Comparison of ENCODE assay signal across 18 cellular contexts in genomic region chr6:90907931-90908655, GRCh38.
DNase-seq lines count a peak whose midpoint lies in the region; ATAC-seq, FAIRE-seq and TF ChIP-seq lines count a peak whose summit lies in the region.
"Had no signal": no experiment of that assay in that cellular context is flagged by ENCODE, and none has a peak within 500 bp of the region (broad histone marks: within the 10 kb centered on the region; RNA-seq: fewer than 3 reads in every experiment).

No MANE protein-coding gene starts in this region.

- no peak overlapping the region for H3K4me3 Mint-ChIP-seq in GM23338
- H3K4me3 Mint-ChIP-seq: CD4-positive, alpha-beta memory T cell; T-helper 17 cell had no signal

- DNase-seq in DND-41: no peak
- no peak for DNase-seq in GM23338 (ENCODE audit: low spot score)
- DNase-seq in K562 (ENCODE audit: extremely low read depth in 1 of 4, low spot score in 3 of 4): no peak
- peak; percentile 6 for DNase-seq in kidney tubule cell (ENCODE audit: low spot score)
- DNase-seq in middle frontal gyrus (ENCODE audit: extremely low spot score, low spot score): no peak
- no peak for DNase-seq in HUDEP-2 (lab: John Stamatoyannopoulos, UW; ENCODE audit: unreplicated experiment in 76 of 76)
- DNase-seq: BE2C; CD4-positive, alpha-beta memory T cell; HCEC 1CT; NCI-H1436; NCI-H2029 treated with DMSO at 0.1 percent for 48 hours; NCI-H226; NCI-H526 treated with DMSO at 0.1 percent for 48 hours; SHP77 treated with DMSO at 0.1 percent for 48 hours; T-helper 17 cell had no signal

- H3K36me3 ChIP-seq in DND-41 (ENCODE audit: insufficient read depth, low read length) (no peaks in the 10 kb centered on the region), GM23338 (ENCODE audit: insufficient read depth) (no peaks in the 10 kb centered on the region), K562 (ENCODE audit: control insufficient read depth, insufficient read depth, low read length) (no peaks in the 10 kb centered on the region)
- H3K36me3 ChIP-seq: BE2C had no signal

- H3K9me3 Mint-ChIP-seq in GM23338: no peaks in the 10 kb centered on the region

- no peak for FAIRE-seq in K562 (lab: Jason Lieb, UNC)
- FAIRE-seq: D721Med had no signal

- H4K20me1 ChIP-seq in DND-41 (ENCODE audit: insufficient read depth, low read length) (no peaks in the 10 kb centered on the region), GM23338 (replicated peaks; ENCODE audit: insufficient read depth) (no peaks in the 10 kb centered on the region), K562 (replicated peaks; ENCODE audit: control insufficient read depth, insufficient read depth, low read length) (no peaks in the 10 kb centered on the region)

- H3K79me2 ChIP-seq in DND-41 (ENCODE audit: insufficient read depth, low read length) (no peaks in the 10 kb centered on the region), GM23338 (replicated peaks; ENCODE audit: insufficient read depth) (no peaks in the 10 kb centered on the region), K562 (ENCODE audit: control insufficient read depth, insufficient read depth, low read length) (no peaks in the 10 kb centered on the region)

- CTCF ChIA-PET in K562 (lab: Yijun Ruan, JAX; ENCODE audit: low intra/inter-chr PET ratio): no interaction called here

- H3K9me3 ChIP-seq in DND-41 (ENCODE audit: insufficient read depth, low read length, severe bottlenecking) (no peaks in the 10 kb centered on the region), K562 (replicated peaks; ENCODE audit: control insufficient read depth, insufficient read depth, low read depth, low read length) (no peaks in the 10 kb centered on the region)
- H3K9me3 ChIP-seq: BE2C had no signal

- H3K27me3 ChIP-seq in DND-41 (ENCODE audit: insufficient read depth, low read length, poor library complexity): no peaks in the 10 kb centered on the region
- H3K27me3 ChIP-seq in GM23338 (ENCODE audit: insufficient read depth): no peaks in the 10 kb centered on the region
- H3K27me3 ChIP-seq in K562 (ENCODE audit: control insufficient read depth in 2 of 2, insufficient read depth in 2 of 2, low read length in 2 of 2): no peaks in the 10 kb centered on the region
- H3K27me3 ChIP-seq: BE2C had no signal

- 0% methylated on average over 4 of the region's 4 CpGs for WGBS in K562 (ENCODE audit: insufficient coverage, low coverage, missing lambda C conversion rate)

- no peak for TF ChIP-seq EP300 in K562 (IDR thresholded peaks at IDR 0.05; ENCODE audit: low read length)

- H3K27ac Mint-ChIP-seq in GM23338: peak overlapping the region; percentile 68; the same call in 1 of the 2 replicates
- H3K27ac Mint-ChIP-seq: CD4-positive, alpha-beta memory T cell; T-helper 17 cell had no signal

- no peaks in the 10 kb centered on the region for H3K9me1 ChIP-seq in K562 (ENCODE audit: control insufficient read depth, insufficient read depth, low read length)

- H3K4me1 ChIP-seq in DND-41 (ENCODE audit: insufficient read depth, low read length) (no peaks in the 10 kb centered on the region), GM23338 (ENCODE audit: insufficient read depth) (peaks cover 7% of the 10 kb centered on the region; the same call in 1 of the 2 replicates), K562 (replicated peaks in 1 of 2; ENCODE audit: control insufficient read depth in 2 of 2, insufficient read depth in 2 of 2, low read length in 2 of 2) (no peaks in the 10 kb centered on the region)
- H3K4me1 ChIP-seq: BE2C had no signal

- H3K27ac ChIP-seq in DND-41 (ENCODE audit: low read length) (no peak overlapping the region), GM23338 (ENCODE audit: low read depth) (no peak overlapping the region), K562 (ENCODE audit: extremely low read depth, low read depth, low read length) (no peak overlapping the region)

- peaks cover 3% of the 10 kb centered on the region; the same call in 1 of the 3 replicates for H3K4me1 Mint-ChIP-seq in GM23338
- H3K4me1 Mint-ChIP-seq: CD4-positive, alpha-beta memory T cell; T-helper 17 cell had no signal

- no TSS peak for BruUV-seq in K562 (replicated peaks; lab: Mats Ljungman, UMichigan)

- no peaks in the 10 kb centered on the region for H3K27me3 Mint-ChIP-seq in GM23338 (ENCODE audit: insufficient read depth, low read depth, poor library complexity)

- H3K9me2 ChIP-seq in GM23338 (ENCODE audit: insufficient read depth): peaks cover 10% of the 10 kb centered on the region; the same call in 1 of the 2 replicates

- H3K9ac ChIP-seq in DND-41 (ENCODE audit: low read depth, low read length) (no peak overlapping the region), K562 (ENCODE audit: insufficient read depth in 1 of 2, low read depth in 2 of 2, low read length in 2 of 2) (no peak overlapping the region)

- no peak for TF ChIP-seq POLR2A in K562 (conservative IDR thresholded peaks at IDR 0.05)

- H2AFZ ChIP-seq in DND-41 (ENCODE audit: low read depth, low read length): 0 out of 2 replicates have a peak overlapping the region, but pooled peaks have one; percentile 10
- H2AFZ ChIP-seq in GM23338: peak overlapping the region; percentile 80; the same call in 1 of the 2 replicates
- H2AFZ ChIP-seq in K562 (ENCODE audit: low read depth, low read length): no peak overlapping the region

- in situ Hi-C loops in K562 (cut with MboI): no loop called here

- no peak for TF ChIP-seq RAD21 in K562 (CRISPR knock-in tag; conservative IDR thresholded peaks at IDR 0.05 in 1 of 2, IDR thresholded peaks at IDR 0.05 in 1 of 2)

- intact Hi-C loops in K562 (cut with micrococcal nuclease): no loop called here

- no peaks in the 10 kb centered on the region for H3F3A ChIP-seq in GM23338 (replicated peaks; ENCODE audit: low read depth)

- ATAC-seq in DND-41 (ENCODE audit: insufficient read depth, low read depth) (no peak), GM23338 (no peak), K562 (no peak), HG03520 (IDR thresholded peaks at IDR 0.05; ENCODE audit: unreplicated experiment) (no peak)
- ATAC-seq: Panc1, T-helper 17 cell had no signal

- H3K4me2 ChIP-seq in DND-41 (ENCODE audit: insufficient read depth, low read length): no peak overlapping the region
- H3K4me2 ChIP-seq in GM23338: no peak overlapping the region
- H3K4me2 ChIP-seq in K562 (ENCODE audit: insufficient read depth, low read length): no peak overlapping the region

- no peaks in the 10 kb centered on the region for H3K36me3 Mint-ChIP-seq in GM23338 (ENCODE audit: low read depth)
- H3K36me3 Mint-ChIP-seq: CD4-positive, alpha-beta memory T cell had no signal

- POLR2A ChIA-PET in K562 (lab: Yijun Ruan, JAX): interaction anchor here (0.7 kb wide), 1 partner anchor 797 kb away, joined by 3 read pairs; no protein-coding TSS in a partner anchor

- TF ChIP-seq CTCF in DND-41 (IDR thresholded peaks at IDR 0.05; ENCODE audit: borderline replicate concordance, extremely low read depth, low read length, poor library complexity, severe bottlenecking) (no peak), GM23338 (conservative IDR thresholded peaks at IDR 0.05; ENCODE audit: low read depth in 2 of 2) (no peak), K562 (IDR thresholded peaks at IDR 0.05 in 2 of 3, conservative IDR thresholded peaks at IDR 0.05 in 1 of 3; ENCODE audit: insufficient read depth in 2 of 3, low read depth in 1 of 3, low read length in 3 of 3) (no peak)

- H3K4me3 ChIP-seq in DND-41 (ENCODE audit: low read depth in 1 of 2, low read length in 2 of 2) (no peak overlapping the region), GM23338 (no peak overlapping the region), K562 (no peak overlapping the region)

TF ChIP-seq in K562, 482 proteins besides CTCF, POLR2A, EP300 and RAD21 (continues in another document):
- TF ChIP-seq HOXB6 (CRISPR knock-in tag; IDR thresholded peaks at IDR 0.05; ENCODE audit: borderline replicate concordance): no peak
- no peak for TF ChIP-seq HNRNPK (IDR thresholded peaks at IDR 0.05; ENCODE audit: low read depth, low read length, poor library complexity, severe bottlenecking)
- no peak for TF ChIP-seq ZNF134 (CRISPR knock-in tag; conservative IDR thresholded peaks at IDR 0.05)
- TF ChIP-seq MCM7 (IDR thresholded peaks at IDR 0.05): no peak
- TF ChIP-seq RBM39 (optimal IDR thresholded peaks at IDR 0.05; ENCODE audit: low read depth, low read length): no peak
- TF ChIP-seq ZBTB33 (CRISPR knock-in tag; IDR thresholded peaks at IDR 0.05): no peak
- no peak for TF ChIP-seq ZFX (CRISPR knock-in tag; IDR thresholded peaks at IDR 0.05)
- TF ChIP-seq GTF3C2 (IDR thresholded peaks at IDR 0.05; ENCODE audit: borderline replicate concordance, extremely low read depth, insufficient read length): no peak
